ENCODE assay signal across 2 cellular contexts in genomic region chr10:124305984-124306383, GRCh38.
TF ChIP-seq lines count a peak whose summit lies in the region.

No MANE protein-coding gene starts in this region.

TF ChIP-seq in HepG2, 621 proteins besides CTCF, POLR2A, EP300 and RAD21:
- no peak for TF ChIP-seq ZNF224 (CRISPR knock-in tag; IDR thresholded peaks at IDR 0.05)
- no peak for TF ChIP-seq TFDP1 (CRISPR knock-in tag; IDR thresholded peaks at IDR 0.05; ENCODE audit: borderline replicate concordance)
- TF ChIP-seq IKZF1 (IDR thresholded peaks at IDR 0.05) = peak; percentile 66; the same call in 1 of the 2 replicates
- TF ChIP-seq FOXP1 (IDR thresholded peaks at IDR 0.05) = 0 out of 2 replicates have a peak, but pooled peaks have one; percentile 37
- no peak for TF ChIP-seq FOXP1 (CRISPR knock-in tag; IDR thresholded peaks at IDR 0.05)
- peak; percentile 94 for TF ChIP-seq CREB1 (IDR thresholded peaks at IDR 0.05)
- TF ChIP-seq CREB1 (CRISPR knock-in tag; IDR thresholded peaks at IDR 0.05) = no peak
- TF ChIP-seq FOXA1 (IDR thresholded peaks at IDR 0.05) = peak; percentile 31; the same call in 1 of the 2 replicates
- TF ChIP-seq FOXA1 (CRISPR knock-in tag; IDR thresholded peaks at IDR 0.05) = no peak
- TF ChIP-seq NR2F1 (CRISPR knock-in tag; IDR thresholded peaks at IDR 0.05) = no peak
- peak; percentile 10; the same call in 1 of the 2 replicates for TF ChIP-seq MNT (IDR thresholded peaks at IDR 0.05)
- no peak for TF ChIP-seq ZNF580 (CRISPR knock-in tag; IDR thresholded peaks at IDR 0.05; ENCODE audit: borderline replicate concordance, low read depth)
- 0 out of 2 replicates have a peak, but pooled peaks have one; percentile 54 for TF ChIP-seq TRIM22 (IDR thresholded peaks at IDR 0.05)
- TF ChIP-seq SP2 (CRISPR knock-in tag; IDR thresholded peaks at IDR 0.05) = no peak

TF ChIP-seq in H1, 55 proteins besides CTCF, POLR2A, EP300 and RAD21:
- TF ChIP-seq BACH1 (IDR thresholded peaks at IDR 0.05; ENCODE audit: low read length) (no peak), HDAC6 (IDR thresholded peaks at IDR 0.05; ENCODE audit: low read depth, low read length) (no peak), E2F6 (IDR thresholded peaks at IDR 0.05) (no peak), MAFK (IDR thresholded peaks at IDR 0.05; ENCODE audit: low read depth, low read length) (no peak)
